8 cellular contexts compared by ENCODE assay signal in the genomic region with DNA sequence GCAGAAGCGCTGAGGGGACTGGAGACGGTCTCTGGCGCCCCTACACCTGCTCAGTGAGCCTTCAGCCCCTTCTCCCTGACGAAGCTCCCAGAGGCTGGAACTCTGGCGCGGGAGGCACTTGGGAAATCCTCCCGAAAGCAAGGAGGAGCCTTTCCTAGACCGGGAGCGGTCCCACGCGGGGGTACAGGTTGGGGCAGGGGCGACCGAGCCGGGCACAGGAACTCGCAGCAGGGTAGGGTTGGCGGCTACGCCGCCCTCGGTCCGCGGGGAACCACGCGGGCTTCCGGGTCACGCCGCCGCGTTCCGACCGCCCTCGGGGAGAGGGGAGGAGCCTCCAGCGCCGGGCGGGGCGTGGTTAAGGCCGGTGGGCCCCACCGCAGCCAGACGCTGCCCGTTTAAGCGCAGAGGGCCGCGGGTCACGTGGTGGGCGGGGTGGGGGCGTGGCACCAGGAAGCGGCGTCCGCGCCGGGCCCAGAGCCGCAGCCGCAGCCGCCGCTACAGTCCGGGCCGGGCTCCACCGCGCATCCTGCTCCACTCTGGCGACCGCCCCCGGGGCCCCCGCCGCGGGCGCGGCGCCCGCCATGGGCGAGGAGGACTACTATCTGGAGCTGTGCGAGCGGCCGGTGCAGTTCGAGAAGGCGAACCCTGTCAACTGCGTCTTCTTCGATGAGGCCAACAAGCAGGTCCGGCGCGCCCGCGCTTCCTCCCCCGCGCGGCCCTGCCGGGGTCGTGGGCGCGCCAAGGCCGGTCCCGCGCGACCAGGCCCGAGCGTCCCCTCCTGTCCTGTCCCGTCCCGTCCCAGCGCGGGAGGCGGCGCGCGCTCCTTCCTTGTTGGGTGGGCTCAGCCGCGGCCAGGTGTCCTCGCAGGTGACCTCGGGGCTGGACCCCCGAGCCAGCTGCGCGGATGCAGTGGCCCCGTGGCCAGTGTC.
A peak's percentile ranks its signal among the peaks of the same experiment; 100 is the strongest.
DNase-seq lines count a peak whose midpoint lies in the region; ATAC-seq and TF ChIP-seq lines count a peak whose summit lies in the region.

A gene (plus strand): TSS at position 474 of the 929 bp plus-strand sequence. CDS start 108 bp downstream, at position 582.

- H3K36me3 ChIP-seq in iPS-20b (ENCODE audit: insufficient read depth, low read depth, low read length): peaks cover 10% of the 10 kb centered on the region

- H3K27me3 ChIP-seq in iPS-20b (ENCODE audit: insufficient read depth, low read length): peaks cover 31% of the 10 kb centered on the region

- peak; percentile 50 for ATAC-seq in GM18861 (IDR thresholded peaks at IDR 0.05; ENCODE audit: unreplicated experiment)
- ATAC-seq in HG03095 (IDR thresholded peaks at IDR 0.05; ENCODE audit: unreplicated experiment): peak; percentile 74

- peak within 1 kb of the TSS; percentile 76 for H3K9ac ChIP-seq in iPS-20b (ENCODE audit: low read depth, low read length)

- no peaks in the 10 kb centered on the region for H3K9me3 ChIP-seq in iPS-20b (ENCODE audit: insufficient read depth, low read depth, low read length)

- no peaks in the 10 kb centered on the region; the same call in 1 of the 2 replicates for H3K4me1 ChIP-seq in iPS-20b (ENCODE audit: insufficient read depth, low read length)

- TF ChIP-seq CTCF in VCaP (conservative IDR thresholded peaks at IDR 0.05): peak; percentile 48

- DNase-seq in ACHN: peak; percentile 89
- peak; percentile 95 for DNase-seq in NCI-H2171 treated with DMSO at 0.1 percent for 48 hours (lab: John Stamatoyannopoulos, UW)
- DNase-seq in T47D (ENCODE audit: low read depth in 1 of 2, low spot score in 1 of 2): peak; percentile 66 to 93

- in situ Hi-C loops in ACHN (cut with HindIII; ENCODE audit: low pct_ligation_motif_present, low pct_unique_long_range_greater_than_20kb, low sequenced_read_pairs) (no loop called here), T47D (cut with HindIII; ENCODE audit: low pct_unique_long_range_greater_than_20kb, low sequenced_read_pairs) (no loop called here)

- peak within 1 kb of the TSS; percentile 89 for H3K27ac ChIP-seq in VCaP
- no peak within 1 kb of the TSS for H3K27ac ChIP-seq in iPS-20b (ENCODE audit: low read length)
- H3K27ac ChIP-seq in skin epidermis: peak within 1 kb of the TSS; percentile 65 to 97 (median 89)

- peak within 1 kb of the TSS; percentile 87 for H3K4me3 ChIP-seq in iPS-20b (ENCODE audit: low read length)
- H3K4me3 ChIP-seq in skin epidermis: peak within 1 kb of the TSS; percentile 68 to 98 (median 94)
